ENCODE assay signal across 1 cellular context in genomic region chr11:27215471-27216267, GRCh38.
TF ChIP-seq lines count a peak whose summit lies in the region.

No MANE protein-coding gene starts in this region.

TF ChIP-seq in HepG2, 621 proteins besides CTCF, POLR2A, EP300 and RAD21 (continued from another document):
- no peak for TF ChIP-seq HOMEZ (CRISPR knock-in tag; IDR thresholded peaks at IDR 0.05; ENCODE audit: low read depth)
- no peak for TF ChIP-seq ZNF280D (CRISPR knock-in tag; IDR thresholded peaks at IDR 0.05)
- no peak for TF ChIP-seq SP4 (CRISPR knock-in tag; IDR thresholded peaks at IDR 0.05)
- TF ChIP-seq SMAD1 (CRISPR knock-in tag; IDR thresholded peaks at IDR 0.05; ENCODE audit: borderline replicate concordance, low read depth): no peak
- TF ChIP-seq SYNCRIP (IDR thresholded peaks at IDR 0.05; ENCODE audit: insufficient read depth, low read depth, low read length): no peak
- no peak for TF ChIP-seq YEATS2 (CRISPR knock-in tag; IDR thresholded peaks at IDR 0.05; ENCODE audit: borderline replicate concordance)
